In the genomic region with DNA sequence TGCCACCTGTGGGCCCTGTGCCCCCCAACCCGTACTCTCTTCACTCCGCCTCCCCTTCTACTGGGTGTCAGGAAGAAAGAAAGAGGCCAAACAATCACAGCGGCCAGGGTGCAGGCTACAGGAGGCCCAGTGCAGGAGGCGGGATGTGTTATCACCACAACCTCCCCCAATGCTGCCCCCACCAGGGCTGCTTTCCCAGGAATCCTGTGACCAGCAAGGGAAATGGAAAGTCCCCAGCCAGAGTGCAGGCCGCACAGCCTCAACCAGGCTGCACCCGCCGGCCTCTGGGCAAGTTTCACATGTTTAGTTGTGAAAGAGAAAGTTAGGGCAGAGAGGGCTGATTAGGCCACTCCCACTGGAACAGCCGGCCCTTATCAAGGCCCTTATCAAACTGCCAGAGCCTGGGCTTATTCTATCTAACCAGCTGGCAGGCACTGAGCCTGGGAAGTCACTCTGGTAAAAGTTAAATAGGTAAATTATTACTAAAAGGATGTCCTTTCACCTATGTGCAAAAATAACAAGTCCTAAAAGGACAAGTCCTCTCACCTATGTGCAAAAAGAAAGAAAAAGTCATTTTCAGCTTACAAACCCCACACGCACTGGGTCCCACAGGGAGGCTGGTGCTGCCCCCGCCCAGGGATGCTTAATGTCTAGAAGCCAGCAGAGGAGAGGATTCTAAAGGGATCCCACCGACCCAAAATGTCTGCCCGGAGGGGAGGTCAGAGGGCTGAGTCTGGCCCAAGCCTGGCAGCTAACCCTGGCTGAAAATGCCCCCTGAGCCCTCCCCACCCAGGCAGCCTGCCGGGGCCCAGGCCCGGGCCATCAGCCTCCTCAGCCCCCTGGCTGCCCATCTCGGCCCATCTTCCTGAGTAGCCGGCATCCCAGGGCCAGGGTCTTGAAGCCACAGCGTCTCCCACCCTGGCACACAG, we compare ENCODE assay signal across 8 cellular contexts. TPM values are rescaled to one million over a fixed set of nuclear protein-coding genes. Genes with fewer than 3 reads are reported as not detected.
DNase-seq lines count a peak whose midpoint lies in the region; ATAC-seq and TF ChIP-seq lines count a peak whose summit lies in the region.

No MANE protein-coding gene starts in this region.

- no peaks in the 10 kb centered on the region for H4K20me1 ChIP-seq in MM.1S (ENCODE audit: insufficient read depth, low read length)

- peak overlapping the region; percentile 60 for H3K4me2 ChIP-seq in MM.1S (ENCODE audit: low read depth, low read length)

- H2AFZ ChIP-seq in MM.1S (ENCODE audit: low read length) = peak overlapping the region; percentile 25

- H3K9ac ChIP-seq in MM.1S (ENCODE audit: low read length) = peak overlapping the region; percentile 17; the same call in 1 of the 2 replicates

- H3K4me1 Mint-ChIP-seq in progenitor cell of endocrine pancreas (ENCODE audit: low read depth) = peaks cover 21% of the 10 kb centered on the region

- no peaks in the 10 kb centered on the region for H3K27me3 ChIP-seq in MM.1S (replicated peaks; ENCODE audit: insufficient read depth, low read length)

- H3K9me3 Mint-ChIP-seq in progenitor cell of endocrine pancreas (ENCODE audit: low read depth) = peaks cover 7% of the 10 kb centered on the region

- H3K4me3 Mint-ChIP-seq in progenitor cell of endocrine pancreas (ENCODE audit: low read depth) = peak overlapping the region; percentile 21

- ATAC-seq in GM21825 (IDR thresholded peaks at IDR 0.05; ENCODE audit: unreplicated experiment) = peak; percentile 81

- peaks cover 14% of the 10 kb centered on the region for H3K4me1 ChIP-seq in MM.1S (ENCODE audit: low read length)

- H3K36me3 ChIP-seq in MM.1S (replicated peaks; ENCODE audit: insufficient read depth, low read length) = no peaks in the 10 kb centered on the region

- peaks cover 44% of the 10 kb centered on the region for H3K79me2 ChIP-seq in MM.1S (ENCODE audit: low read length)

- H3K9me3 ChIP-seq in MM.1S (replicated peaks; ENCODE audit: insufficient read depth, low read length) = no peaks in the 10 kb centered on the region

- no peaks in the 10 kb centered on the region for H3K9me2 ChIP-seq in MM.1S (replicated peaks; ENCODE audit: insufficient read depth, low read length)

- DNase-seq in GM10248 (ENCODE audit: extremely low spot score) (peak; percentile 82), MM.1S (peak; percentile 87), activated T-cell treated with anti-CD3 and anti-CD28 coated beads for 48 hours (ENCODE audit: low read depth) (peak; percentile 41), fibroblast of the conjunctiva (ENCODE audit: low read depth) (peak; percentile 34), progenitor cell of endocrine pancreas (ENCODE audit: low spot score, unreplicated experiment) (no peak), middle frontal gyrus (ENCODE audit: extremely low spot score, low spot score) (no peak), occipital lobe (lab: John Stamatoyannopoulos, UW) (no peak)

- peak overlapping the region; percentile 12; the same call in 1 of the 2 replicates for H3K4me3 ChIP-seq in MM.1S (ENCODE audit: low read length)

- no peak for TF ChIP-seq CTCF in GM10248 (IDR thresholded peaks at IDR 0.05; ENCODE audit: control extremely low read depth, extremely low read depth, low read depth, missing control alignments)
- no peak for TF ChIP-seq CTCF in MM.1S (IDR thresholded peaks at IDR 0.05; ENCODE audit: low read length)
- no peak for TF ChIP-seq CTCF in progenitor cell of endocrine pancreas (IDR thresholded peaks at IDR 0.05; ENCODE audit: unreplicated experiment)

- peak overlapping the region; percentile 92 for H3K27ac Mint-ChIP-seq in progenitor cell of endocrine pancreas

- POLR2A ChIA-PET in GM10248 (lab: Yijun Ruan, JAX) = interaction anchor here (0.6 kb wide), 1 partner anchor 12 kb away, joined by 6 read pairs; no protein-coding TSS in a partner anchor

- H3K27me3 Mint-ChIP-seq in progenitor cell of endocrine pancreas = no peaks in the 10 kb centered on the region

- H3F3A ChIP-seq in MM.1S (ENCODE audit: insufficient read depth, low read length) = 0 out of 2 replicates have a peak, but pooled peaks cover 3% of the 10 kb centered on the region

- CTCF ChIA-PET in GM10248 (lab: Yijun Ruan, JAX) = interaction anchor here (1.0 to 9.3 kb wide), 9 partner anchors 10 to 155 kb away, joined by 3 to 127 read pairs (median 22); partner anchors contain the start of gene ACOT7

- H3K36me3 Mint-ChIP-seq in progenitor cell of endocrine pancreas (ENCODE audit: insufficient read depth) = peaks cover 6% of the 10 kb centered on the region

- peak overlapping the region; percentile 25; the same call in 1 of the 2 replicates for H3K27ac ChIP-seq in MM.1S (ENCODE audit: low read length)

RNA-seq across cellular contexts. Expression of gene ACOT7, which starts 33.7 kb away (rescaled TPM):
- total RNA-seq in progenitor cell of endocrine pancreas = 30.2 and 30.3 TPM in 2 replicates
- total RNA-seq in occipital lobe = 27.0 TPM

RNA-seq across cellular contexts. Expression of gene HES2, which starts 59.9 kb away (rescaled TPM):
- total RNA-seq in progenitor cell of endocrine pancreas = 0.07 and 0.12 TPM in 2 replicates
- 0.16 TPM for total RNA-seq in occipital lobe

Comparison
In these comparisons a context has a peak if more than half of its experiments do, and no peak if none do; other contexts are left out.
1. DNase-seq: peak in GM10248 (single experiment), MM.1S (single experiment), activated T-cell treated with anti-CD3 and anti-CD28 coated beads for 48 hours (single experiment) and fibroblast of the conjunctiva (single experiment); none in progenitor cell of endocrine pancreas (single experiment), middle frontal gyrus (single experiment) and occipital lobe (single experiment).